Comparison of ENCODE assay signal across 27 cellular contexts in genomic region chr6:21176197-21176596, GRCh38.
"Had no signal": no experiment of that assay in that cellular context is flagged by ENCODE, and none has a peak within 500 bp of the region (broad histone marks: within the 10 kb centered on the region; RNA-seq: fewer than 3 reads in every experiment).

No MANE protein-coding gene starts in this region.

- H3K4me3 ChIP-seq: esophagus muscularis mucosa, left lung, neural progenitor cell, prostate gland, right atrium auricular region, smooth muscle cell, suprapubic skin, transverse colon, upper lobe of right lung, uterus had no signal

- H3K4me1 Mint-ChIP-seq: endodermal cell; nephron; neural progenitor cell; stimulated activated naive CD8-positive, alpha-beta T cell treated with anti-CD3 and anti-CD28 coated beads, Interleukin-15, amount 100 ng/mL, for 72 hours had no signal

- DNase-seq: effector CD8-positive, alpha-beta T cell; endodermal cell; head of caudate nucleus; left cardiac atrium; left lung; mesendoderm; midbrain; naive thymus-derived CD4-positive, alpha-beta T cell; stimulated activated CD4-positive, alpha-beta T cell treated with anti-CD3 and anti-CD28 coated beads, Interleukin-12 subunit alpha, Interleukin-12 subunit beta, amount 100 ng/mL, for 4 hours; stimulated activated CD4-positive, alpha-beta T cell treated with anti-CD3 and anti-CD28 coated beads, Interleukin-1b, Interleukin-23, amount 100 ng/mL, for 48 hours; stimulated activated CD4-positive, alpha-beta T cell treated with anti-CD3 and anti-CD28 coated beads, Interleukin-4, amount 100 ng/mL, for 1 hour; stimulated activated CD8-positive, alpha-beta memory T cell treated with anti-CD3 and anti-CD28 coated beads, Interleukin-4, amount 100 ng/mL, for 48 hours; stimulated activated naive CD4-positive, alpha-beta T cell; stimulated activated naive CD8-positive, alpha-beta T cell treated with anti-CD3 and anti-CD28 coated beads, Interleukin-15, amount 100 ng/mL, for 72 hours; transverse colon; upper lobe of right lung; uterus had no signal

- H3K27me3 ChIP-seq: esophagus muscularis mucosa, left lung, neural progenitor cell, right atrium auricular region, suprapubic skin, transverse colon, upper lobe of right lung, uterus had no signal

- H3K4me2 ChIP-seq: neural progenitor cell, smooth muscle cell had no signal

- FAIRE-seq: colon, frontal cortex, islet of Langerhans had no signal

- H3K9ac ChIP-seq: neural progenitor cell had no signal

- H3K27ac Mint-ChIP-seq: endodermal cell; naive thymus-derived CD4-positive, alpha-beta T cell; nephron; neural progenitor cell; stimulated activated naive CD8-positive, alpha-beta T cell treated with anti-CD3 and anti-CD28 coated beads, Interleukin-15, amount 100 ng/mL, for 72 hours had no signal

- H3K27me3 Mint-ChIP-seq: naive thymus-derived CD4-positive, alpha-beta T cell; stimulated activated naive CD8-positive, alpha-beta T cell treated with anti-CD3 and anti-CD28 coated beads, Interleukin-15, amount 100 ng/mL, for 72 hours had no signal

- H3K9me3 ChIP-seq: prostate gland, suprapubic skin, transverse colon, upper lobe of right lung, uterus had no signal

- H2AFZ ChIP-seq: neural progenitor cell had no signal

- H3K4me1 ChIP-seq: esophagus muscularis mucosa, left lung, neural progenitor cell, prostate gland, right atrium auricular region, suprapubic skin, transverse colon, upper lobe of right lung, uterus had no signal

- H3K4me3 Mint-ChIP-seq: endodermal cell; naive thymus-derived CD4-positive, alpha-beta T cell; nephron; neural progenitor cell; stimulated activated naive CD8-positive, alpha-beta T cell treated with anti-CD3 and anti-CD28 coated beads, Interleukin-15, amount 100 ng/mL, for 72 hours had no signal

- H3K9me3 Mint-ChIP-seq: nephron; stimulated activated naive CD8-positive, alpha-beta T cell treated with anti-CD3 and anti-CD28 coated beads, Interleukin-15, amount 100 ng/mL, for 72 hours had no signal

- H3K36me3 ChIP-seq: esophagus muscularis mucosa, left lung, prostate gland, right atrium auricular region, suprapubic skin, transverse colon, upper lobe of right lung, uterus had no signal

- H3K27ac ChIP-seq: esophagus muscularis mucosa, left lung, neural progenitor cell, prostate gland, right atrium auricular region, suprapubic skin, transverse colon, upper lobe of right lung, uterus had no signal
